ENCODE assay signal across 1 cellular context in genomic region chr5:160463775-160464465, GRCh38.
TF ChIP-seq lines count a peak whose summit lies in the region.

No MANE protein-coding gene starts in this region.

TF ChIP-seq in endothelial cell of umbilical vein, 7 proteins besides CTCF, POLR2A, EP300 and RAD21 (continued from another document):
- TF ChIP-seq MAX (IDR thresholded peaks at IDR 0.05; ENCODE audit: insufficient read depth, insufficient read length), result no peak
- TF ChIP-seq MYC (IDR thresholded peaks at IDR 0.05; ENCODE audit: low read depth, low read length), result no peak
- peak; percentile 82 for TF ChIP-seq FOS (IDR thresholded peaks at IDR 0.05; ENCODE audit: borderline replicate concordance, insufficient read depth, low read length)
- TF ChIP-seq GATA2 (IDR thresholded peaks at IDR 0.05; ENCODE audit: insufficient read depth, insufficient read length, low read depth, low read length), result peak; percentile 80
- TF ChIP-seq EZH2 (IDR thresholded peaks at IDR 0.05; ENCODE audit: borderline replicate concordance, low read depth, low read length, severe bottlenecking), result no peak
- TF ChIP-seq POLR2AphosphoS5 (IDR thresholded peaks at IDR 0.05; ENCODE audit: insufficient read depth, low read depth, low read length), result peak; percentile 42
TF ChIP-seq in endothelial cell of umbilical vein: peak in this region for 4.
